24 cellular contexts compared by ENCODE assay signal in the genomic region with DNA sequence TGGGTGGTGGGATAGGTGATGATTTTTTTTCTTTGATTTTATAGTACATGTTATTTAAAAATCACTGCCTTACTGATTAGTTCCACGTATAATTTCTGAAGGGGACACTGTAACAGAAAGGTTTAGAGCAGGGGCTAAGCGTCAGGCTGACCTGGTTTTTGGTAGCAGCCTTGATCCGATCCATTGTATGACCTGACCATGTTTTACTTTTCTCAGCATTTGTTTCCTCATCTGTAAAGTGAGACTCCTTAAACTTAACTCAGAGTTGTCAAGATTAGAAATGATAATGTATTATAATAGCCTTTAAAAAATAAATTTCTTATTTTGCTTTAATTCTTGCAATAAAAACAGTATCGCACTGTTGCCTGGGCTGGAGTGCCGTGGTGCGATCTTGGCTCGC. TPM values are rescaled to one million over a fixed set of nuclear protein-coding genes. Genes with fewer than 3 reads are reported as not detected.
DNase-seq lines count a peak whose midpoint lies in the region; ATAC-seq, FAIRE-seq and TF ChIP-seq lines count a peak whose summit lies in the region.
"Had no signal": no experiment of that assay in that cellular context is flagged by ENCODE, and none has a peak within 500 bp of the region (broad histone marks: within the 10 kb centered on the region; RNA-seq: fewer than 3 reads in every experiment).

No MANE protein-coding gene starts in this region.

- BruUV-seq in HepG2 (replicated peaks; lab: Mats Ljungman, UMichigan), result no TSS peak

- in situ Hi-C loops in HepG2 (cut with HindIII; ENCODE audit: extremely low pct_ligation_motif_present, low pct_unique_long_range_greater_than_20kb), result no loop called here

- TF ChIP-seq RAD21 in HepG2 (CRISPR knock-in tag; IDR thresholded peaks at IDR 0.05), result no peak

- H3K4me3 Mint-ChIP-seq in glutamatergic neuron (ENCODE audit: unreplicated experiment), result no peak overlapping the region
- H3K4me3 Mint-ChIP-seq: CD14-positive monocyte; CD4-positive, alpha-beta memory T cell; CD4-positive, CD25-positive, alpha-beta regulatory T cell; CD8-positive, alpha-beta memory T cell had no signal

- WGBS in HepG2 (ENCODE audit: low lambda C conversion rate), result 97% methylated on average over 7 of the region's 7 CpGs
- 91% methylated on average over 7 of the region's 7 CpGs for WGBS in right lobe of liver (ENCODE audit: insufficient coverage, low coverage, low lambda C conversion rate, missing lambda C conversion rate)

- TF ChIP-seq CTCF in HepG2 (CRISPR knock-in tag; IDR thresholded peaks at IDR 0.05) (no peak), right lobe of liver (IDR thresholded peaks at IDR 0.05) (no peak), glutamatergic neuron (IDR thresholded peaks at IDR 0.05; ENCODE audit: partially characterized antibody, unreplicated experiment) (no peak)

- TF ChIP-seq POLR2A in HepG2 (IDR thresholded peaks at IDR 0.05; ENCODE audit: insufficient read depth in 1 of 2, low read depth in 2 of 2, low read length in 2 of 2), result no peak
- no peak for TF ChIP-seq POLR2A in right lobe of liver (IDR thresholded peaks at IDR 0.05)

- DNase-seq in HepG2 (ENCODE audit: low spot score), result no peak
- no peak for DNase-seq in right lobe of liver
- no peak for DNase-seq in glutamatergic neuron
- no peak for DNase-seq in cardiac septum (ENCODE audit: low spot score)
- DNase-seq: AML-193; BE2C; CD4-positive, alpha-beta memory T cell; CD4-positive, CD25-positive, alpha-beta regulatory T cell; CD8-positive, alpha-beta memory T cell; COR-L47; DMS 273 treated with DMSO at 0.1 percent for 48 hours; DMS153; DMS53; DMS79; DND-41; EL; GDM1 had no signal

- no peaks in the 10 kb centered on the region for H3K36me3 Mint-ChIP-seq in glutamatergic neuron (ENCODE audit: unreplicated experiment)
- H3K36me3 Mint-ChIP-seq: CD4-positive, alpha-beta memory T cell had no signal

- no peak overlapping the region for H2AFZ ChIP-seq in HepG2 (ENCODE audit: low read length)

- FAIRE-seq in HepG2 (lab: Jason Lieb, UNC), result no peak
- FAIRE-seq: A549, GM12878, GM18507 had no signal

- ATAC-seq in HepG2, result no peak
- ATAC-seq in right lobe of liver, result no peak
- ATAC-seq in HG02763 (IDR thresholded peaks at IDR 0.05; ENCODE audit: unreplicated experiment), result no peak

- no peak overlapping the region for H3K27ac ChIP-seq in HepG2 (ENCODE audit: extremely low read length, insufficient read depth, low read length)
- H3K27ac ChIP-seq in right lobe of liver, result no peak overlapping the region
- H3K27ac ChIP-seq: 22Rv1, A549, BLaER1 had no signal

- peak overlapping the region; percentile 43 for H3K27ac Mint-ChIP-seq in glutamatergic neuron (ENCODE audit: unreplicated experiment)
- H3K27ac Mint-ChIP-seq: CD4-positive, CD25-positive, alpha-beta regulatory T cell; CD8-positive, alpha-beta memory T cell had no signal

- H3K9ac ChIP-seq in HepG2 (ENCODE audit: insufficient read depth, low read depth, low read length), result no peak overlapping the region
- H3K9ac ChIP-seq: BLaER1 had no signal

- peaks cover 0 to 4% of the 10 kb centered on the region in 2 experiments; a peak in 2 of 5 replicates for H3K36me3 ChIP-seq in HepG2 (replicated peaks in 1 of 2; ENCODE audit: control insufficient read depth in 1 of 2, insufficient read depth in 2 of 2, low read length in 2 of 2)
- no peaks in the 10 kb centered on the region for H3K36me3 ChIP-seq in right lobe of liver
- H3K36me3 ChIP-seq: BE2C had no signal

- H3K27me3 Mint-ChIP-seq in glutamatergic neuron (ENCODE audit: unreplicated experiment), result peaks cover 3% of the 10 kb centered on the region
- H3K27me3 Mint-ChIP-seq: CD4-positive, alpha-beta memory T cell; CD4-positive, CD25-positive, alpha-beta regulatory T cell had no signal

- H3K27me3 ChIP-seq in HepG2 (ENCODE audit: control insufficient read depth in 1 of 2, insufficient read depth in 2 of 2, low read length in 2 of 2) (no peaks in the 10 kb centered on the region), right lobe of liver (no peaks in the 10 kb centered on the region)
- H3K27me3 ChIP-seq: BE2C, BLaER1 had no signal

- peaks cover 29% of the 10 kb centered on the region for H3K79me2 ChIP-seq in HepG2 (ENCODE audit: insufficient read depth, low read length)

- H3K4me3 ChIP-seq in HepG2 (replicated peaks in 1 of 3; ENCODE audit: insufficient read depth in 1 of 3, low read depth in 2 of 3, low read length in 3 of 3), result no peak overlapping the region
- H3K4me3 ChIP-seq in right lobe of liver, result no peak overlapping the region
- H3K4me3 ChIP-seq: A549, BLaER1, GM12878 had no signal

- intact Hi-C loops in HepG2 (cut with micrococcal nuclease; ENCODE audit: unreplicated experiment) (no loop called here), right lobe of liver (cut with DNase I) (no loop called here), cardiac septum (cut with DNase I) (loop anchor here (5.0 kb wide), 1 partner anchor 62 kb away; no protein-coding TSS in a partner anchor)

- H3K4me1 ChIP-seq in HepG2 (ENCODE audit: insufficient read depth, low read length), result peaks cover 40% of the 10 kb centered on the region
- H3K4me1 ChIP-seq in right lobe of liver, result no peaks in the 10 kb centered on the region

- POLR2A ChIA-PET in HepG2 (lab: Yijun Ruan, JAX), result interaction anchor here (0.7 kb wide), 1 partner anchor 24 kb away, joined by 4 read pairs; a partner anchor contains a TSS

- no peaks in the 10 kb centered on the region for H4K20me1 ChIP-seq in HepG2 (ENCODE audit: insufficient read depth, low read length)

- H3K9me3 Mint-ChIP-seq in glutamatergic neuron (ENCODE audit: unreplicated experiment), result peaks cover 3% of the 10 kb centered on the region
- H3K9me3 Mint-ChIP-seq: CD4-positive, alpha-beta memory T cell; CD4-positive, CD25-positive, alpha-beta regulatory T cell; CD8-positive, alpha-beta memory T cell had no signal

- H3K9me3 ChIP-seq in HepG2 (ENCODE audit: low read length), result no peaks in the 10 kb centered on the region
- no peaks in the 10 kb centered on the region for H3K9me3 ChIP-seq in right lobe of liver
- H3K9me3 ChIP-seq: A549, BE2C had no signal

- H3K4me1 Mint-ChIP-seq in glutamatergic neuron (ENCODE audit: low read depth, unreplicated experiment), result peaks cover 29% of the 10 kb centered on the region

- CTCF ChIA-PET in HepG2 (lab: Yijun Ruan, JAX; ENCODE audit: low intra/inter-chr PET ratio, low total read pairs), result interaction anchor here (2.4 kb wide), 1 partner anchor 110 kb away, joined by 22 read pairs; no protein-coding TSS in a partner anchor

- no peak overlapping the region for H3K4me2 ChIP-seq in HepG2 (ENCODE audit: low read depth, low read length)
- H3K4me2 ChIP-seq: A549 had no signal

- no peak for TF ChIP-seq EP300 in HepG2 (IDR thresholded peaks at IDR 0.05; ENCODE audit: low read depth in 2 of 2, low read length in 2 of 2)
- TF ChIP-seq EP300 in HepG2 (CRISPR knock-in tag; IDR thresholded peaks at IDR 0.05; ENCODE audit: borderline replicate concordance), result no peak

RNA-seq across cellular contexts. Expression of a gene that starts 23.6 kb away (rescaled TPM):
- total RNA-seq in HepG2 (2016; rRNA removed; fragmentation: Illumina TruSeq; extraction: Trizol), result 15.7 and 16.4 TPM in 2 replicates
- 6.4 and 8.2 TPM in 2 replicates for total RNA-seq in HepG2 (2016; cell fraction: cytosol; rRNA removed; fragmentation: Illumina TruSeq; extraction: Trizol; ENCODE audit: low read depth)
- total RNA-seq in HepG2 (2016; cell fraction: insoluble cytoplasmic fraction; rRNA removed; fragmentation: Illumina TruSeq; extraction: Trizol), result 12.7 and 14.4 TPM in 2 replicates
- total RNA-seq in HepG2 (2016; cell fraction: membrane; rRNA removed; fragmentation: Illumina TruSeq; extraction: Trizol), result 9.4 and 10.3 TPM in 2 replicates
- 12.4 and 17.6 TPM in 2 replicates for total RNA-seq in HepG2 (2016; cell fraction: nucleus; rRNA removed; fragmentation: Illumina TruSeq; extraction: Trizol)
- polyA plus RNA-seq in HepG2 (2011; rRNA removed), result 8.3 and 12.5 TPM in 2 replicates
- 4.7 and 6.3 TPM in 2 replicates for polyA plus RNA-seq in HepG2 (2011; cell fraction: cytosol; rRNA removed)
- 9.8 and 21.4 TPM in 2 replicates for polyA plus RNA-seq in HepG2 (2011; cell fraction: nucleus; rRNA removed)
- polyA plus RNA-seq in HepG2 (2012), result 6.9 and 9.3 TPM in 2 replicates
- polyA plus RNA-seq in HepG2 (2016; cell fraction: cytosol; fragmentation: Illumina TruSeq; extraction: Trizol; ENCODE audit: low read depth), result 5.5 and 6.2 TPM in 2 replicates
- polyA plus RNA-seq in HepG2 (2016; cell fraction: insoluble cytoplasmic fraction; fragmentation: Illumina TruSeq; extraction: Trizol; ENCODE audit: low read depth), result 11.3 and 11.4 TPM in 2 replicates
- polyA plus RNA-seq in HepG2 (2016; cell fraction: membrane; fragmentation: Illumina TruSeq; extraction: Trizol; ENCODE audit: low read depth), result 5.7 and 6.9 TPM in 2 replicates
- 19.7 and 20.7 TPM in 2 replicates for polyA plus RNA-seq in HepG2 (2016; cell fraction: nucleus; fragmentation: Illumina TruSeq; extraction: Trizol; ENCODE audit: insufficient read depth, low read depth)
- 2.8 and 7.9 TPM in 2 replicates for polyA minus RNA-seq in HepG2 (2011; rRNA and poly(A)+ RNA removed; ENCODE audit: low replicate concordance)
- polyA minus RNA-seq in HepG2 (2011; cell fraction: cytosol; rRNA and poly(A)+ RNA removed), result 6.2 and 10.6 TPM in 2 replicates
- 36.3 and 40.2 TPM in 2 replicates for polyA minus RNA-seq in HepG2 (2011; cell fraction: nucleus; rRNA and poly(A)+ RNA removed)
- total RNA-seq in right lobe of liver, result 1 to 10 TPM; 2.0 to 3.9 (median 2.5) TPM
- total RNA-seq in glutamatergic neuron (ENCODE audit: unreplicated experiment), result 186 TPM
- 20.2 TPM for total RNA-seq in cardiac septum
